Comparison of ENCODE assay signal across 8 cellular contexts in genomic region chr7:105016083-105017075, GRCh38. TPM values are rescaled to one million over a fixed set of nuclear protein-coding genes. Genes with fewer than 3 reads are reported as not detected.
DNase-seq lines count a peak whose midpoint lies in the region; ATAC-seq and TF ChIP-seq lines count a peak whose summit lies in the region.

No MANE protein-coding gene starts in this region.

- no peaks in the 10 kb centered on the region for H3K9me3 ChIP-seq in WERI-Rb-1 (ENCODE audit: severe bottlenecking)
- no peaks in the 10 kb centered on the region for H3K9me3 ChIP-seq in hepatocyte (ENCODE audit: low read depth)
- no peaks in the 10 kb centered on the region for H3K9me3 ChIP-seq in stomach

- H3K27ac ChIP-seq in WERI-Rb-1 (peak overlapping the region; percentile 100), hepatocyte (peak overlapping the region; percentile 100), stomach (peak overlapping the region in 4 of 5 donors; percentile 99 to 100 (median 100))

- TF ChIP-seq EP300 in stomach (IDR thresholded peaks at IDR 0.05), result no peak

- no peaks in the 10 kb centered on the region for H3K9me2 ChIP-seq in hepatocyte (replicated peaks; ENCODE audit: insufficient read depth)

- intact Hi-C loops in stomach (cut with DNase I; ENCODE audit: low total_unique reads), result no loop called here

- no peak for ATAC-seq in GM21619 (IDR thresholded peaks at IDR 0.05; ENCODE audit: unreplicated experiment)

- TF ChIP-seq POLR2A in stomach (IDR thresholded peaks at IDR 0.05), result no peak

- peak overlapping the region; percentile 79 for H3K4me2 ChIP-seq in hepatocyte

- peaks cover 21% of the 10 kb centered on the region for H3K4me1 ChIP-seq in hepatocyte (ENCODE audit: insufficient read depth)
- peaks cover 31 to 57% (median 43%) of the 10 kb centered on the region in 4 donors for H3K4me1 ChIP-seq in stomach

- H2AFZ ChIP-seq in hepatocyte, result no peak overlapping the region

- peak; percentile 19 for DNase-seq in NCI-H748 (lab: John Stamatoyannopoulos, UW; ENCODE audit: unreplicated experiment)
- DNase-seq in NCI-H748 treated with DMSO at 0.1 percent for 48 hours (lab: John Stamatoyannopoulos, UW), result no peak
- no peak for DNase-seq in WERI-Rb-1
- DNase-seq in hepatocyte (ENCODE audit: low spot score), result no peak
- DNase-seq in stomach, result no peak
- DNase-seq in Ammon's horn (ENCODE audit: low spot score), result no peak
- no peak for DNase-seq in NCI-H2171 (lab: John Stamatoyannopoulos, UW)

- peaks cover 15% of the 10 kb centered on the region for H3K36me3 ChIP-seq in WERI-Rb-1
- H3K36me3 ChIP-seq in hepatocyte (replicated peaks; ENCODE audit: insufficient read depth, low read depth), result no peaks in the 10 kb centered on the region
- no peaks in the 10 kb centered on the region for H3K36me3 ChIP-seq in stomach

- H3K4me3 ChIP-seq in WERI-Rb-1 (ENCODE audit: low read depth, low read length) (peak overlapping the region; percentile 84), hepatocyte (peak overlapping the region; percentile 71), stomach (peak overlapping the region; percentile 77 to 95 (median 88))

- H3K79me2 ChIP-seq in hepatocyte, result peaks cover 83% of the 10 kb centered on the region

- TF ChIP-seq CTCF in WERI-Rb-1 (IDR thresholded peaks at IDR 0.05; ENCODE audit: low read depth, low read length) (no peak), hepatocyte (IDR thresholded peaks at IDR 0.05; ENCODE audit: poor library complexity) (no peak), stomach (IDR thresholded peaks at IDR 0.05) (no peak)

- 28% methylated on average over 6 of the region's 6 CpGs for WGBS in hepatocyte (ENCODE audit: low lambda C conversion rate, missing lambda C conversion rate)
- 6 to 9% (median 7%) methylated on average over 6 of the region's 6 CpGs for WGBS in stomach, 5 donors

- H4K20me1 ChIP-seq in hepatocyte (ENCODE audit: insufficient read depth, poor library complexity, severe bottlenecking), result peaks cover 58% of the 10 kb centered on the region

- H3K27me3 ChIP-seq in WERI-Rb-1 (ENCODE audit: insufficient read depth, low read depth, severe bottlenecking) (no peaks in the 10 kb centered on the region), hepatocyte (no peaks in the 10 kb centered on the region), stomach (no peaks in the 10 kb centered on the region)

RNA-seq across cellular contexts. Expression of gene KMT2E, which starts 2.4 kb away (rescaled TPM):
- total RNA-seq in hepatocyte (65.8 and 69.7 TPM in 2 replicates), stomach (100 to 1,000 TPM in 2 of 5 donors, 10 to 100 TPM in 3; 64.8 to 330 (median 93.9) TPM)
- polyA plus RNA-seq in hepatocyte (70.8 and 80.7 TPM in 2 replicates), stomach (10 to 100 TPM in 2 of 3 donors, 1 to 10 TPM in 1; 9.4 to 12.5 (median 11.9) TPM)
